Comparison of ENCODE assay signal across 8 cellular contexts in the genomic region with DNA sequence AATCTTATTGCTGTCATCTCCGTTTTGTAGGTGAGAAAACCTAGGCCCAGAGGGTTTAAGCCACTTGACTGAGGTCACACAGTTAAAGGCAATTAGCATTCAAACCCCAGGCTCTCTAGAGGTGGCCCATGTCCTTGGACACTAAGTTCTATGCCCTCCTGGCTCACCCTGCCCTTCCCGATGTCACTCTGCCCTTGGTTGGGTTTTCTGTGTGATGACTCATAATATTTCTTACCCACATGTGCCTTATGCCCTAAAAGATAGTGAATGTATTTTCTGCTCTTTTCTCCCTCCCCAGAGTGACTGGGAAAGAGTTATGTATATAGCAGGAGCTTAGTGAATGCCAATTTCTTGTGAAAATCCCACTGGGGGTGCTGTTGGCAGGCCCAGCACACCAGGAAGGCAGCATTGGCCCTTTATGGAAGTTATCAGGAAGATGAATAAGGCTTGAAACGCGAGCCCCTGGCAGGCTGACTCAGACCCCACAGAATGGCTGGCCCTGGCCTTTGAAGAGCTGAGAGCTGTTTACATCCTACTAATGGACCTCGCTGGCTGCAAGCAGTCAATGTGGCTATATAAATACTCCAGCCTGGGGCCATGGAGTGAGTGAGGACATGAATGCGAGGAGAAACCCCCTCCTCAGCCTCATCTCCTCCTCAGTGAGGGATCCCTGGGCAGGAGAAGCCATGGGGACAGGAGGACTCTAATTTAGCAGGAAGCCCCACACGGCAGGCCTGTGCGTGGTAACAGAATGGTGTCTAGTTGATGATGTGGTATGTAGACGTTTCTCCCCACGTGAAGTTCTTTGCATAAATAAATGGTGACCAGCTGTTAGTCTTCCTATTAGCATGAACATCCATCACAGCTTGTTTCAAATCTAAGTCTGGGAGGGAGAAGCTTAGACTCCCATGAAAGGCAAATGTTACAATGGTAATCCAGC.
DNase-seq lines count a peak whose midpoint lies in the region; ATAC-seq and TF ChIP-seq lines count a peak whose summit lies in the region.

No MANE protein-coding gene starts in this region.

- H3K27ac ChIP-seq in uterus, result peak overlapping the region; percentile 49 to 71

- H3K4me3 ChIP-seq in uterus, result no peak overlapping the region

- CTCF ChIA-PET in activated CD8-positive, alpha-beta memory T cell treated with anti-CD3 and anti-CD28 coated beads, Interleukin-2, amount 10 ng/mL, durations not matched to agents 7 days and 5 days (lab: Charles Lee), result no interaction called here
- CTCF ChIA-PET in activated CD4-positive, alpha-beta T cell treated with anti-CD3 and anti-CD28 coated beads for 36 hours (lab: Charles Lee), result no interaction called here

- ATAC-seq in activated CD8-positive, alpha-beta memory T cell treated with anti-CD3 and anti-CD28 coated beads, Interleukin-2, amount 10 ng/mL, durations not matched to agents 7 days and 5 days, result no peak
- ATAC-seq in GM18505 (IDR thresholded peaks at IDR 0.05; ENCODE audit: unreplicated experiment), result no peak
- no peak for ATAC-seq in activated CD4-positive, alpha-beta T cell treated with anti-CD3 and anti-CD28 coated beads for 36 hours

- peaks cover 0 to 6% of the 10 kb centered on the region in 2 donors for H3K4me1 ChIP-seq in uterus

- no peak for TF ChIP-seq POLR2A in uterus (IDR thresholded peaks at IDR 0.05)
- TF ChIP-seq POLR2A in GM18505 (IDR thresholded peaks at IDR 0.05; ENCODE audit: borderline replicate concordance, extremely low read depth, insufficient read depth, insufficient read length), result no peak

- no peaks in the 10 kb centered on the region for H3K36me3 Mint-ChIP-seq in activated CD8-positive, alpha-beta memory T cell treated with anti-CD3 and anti-CD28 coated beads, Interleukin-2, amount 10 ng/mL, durations not matched to agents 7 days and 5 days
- no peaks in the 10 kb centered on the region for H3K36me3 Mint-ChIP-seq in activated CD4-positive, alpha-beta T cell treated with anti-CD3 and anti-CD28 coated beads for 36 hours (ENCODE audit: low read depth)

- POLR2A ChIA-PET in activated CD4-positive, alpha-beta T cell treated with anti-CD3 and anti-CD28 coated beads for 36 hours (lab: Charles Lee), result no interaction called here

- no peak for TF ChIP-seq CTCF in uterus (IDR thresholded peaks at IDR 0.05)

- H3K4me3 Mint-ChIP-seq in activated CD8-positive, alpha-beta memory T cell treated with anti-CD3 and anti-CD28 coated beads, Interleukin-2, amount 10 ng/mL, durations not matched to agents 7 days and 5 days, result no peak overlapping the region
- no peak overlapping the region for H3K4me3 Mint-ChIP-seq in activated CD4-positive, alpha-beta T cell treated with anti-CD3 and anti-CD28 coated beads for 36 hours

- no peaks in the 10 kb centered on the region for H3K27me3 ChIP-seq in uterus

- intact Hi-C loops in uterus (cut with DNase I; ENCODE audit: low total_unique reads), result no loop called here
- intact Hi-C loops in activated CD4-positive, alpha-beta T cell treated with anti-CD3 and anti-CD28 coated beads for 36 hours (cut with DNase I, micrococcal nuclease), result no loop called here

- no peaks in the 10 kb centered on the region for H3K9me3 Mint-ChIP-seq in activated CD8-positive, alpha-beta memory T cell treated with anti-CD3 and anti-CD28 coated beads, Interleukin-2, amount 10 ng/mL, durations not matched to agents 7 days and 5 days (ENCODE audit: low read depth)
- H3K9me3 Mint-ChIP-seq in activated CD4-positive, alpha-beta T cell treated with anti-CD3 and anti-CD28 coated beads for 36 hours (ENCODE audit: low read depth), result no peaks in the 10 kb centered on the region

- H3K4me1 Mint-ChIP-seq in activated CD8-positive, alpha-beta memory T cell treated with anti-CD3 and anti-CD28 coated beads, Interleukin-2, amount 10 ng/mL, durations not matched to agents 7 days and 5 days, result no peaks in the 10 kb centered on the region
- no peaks in the 10 kb centered on the region for H3K4me1 Mint-ChIP-seq in activated CD4-positive, alpha-beta T cell treated with anti-CD3 and anti-CD28 coated beads for 36 hours

- H3K27me3 Mint-ChIP-seq in activated CD8-positive, alpha-beta memory T cell treated with anti-CD3 and anti-CD28 coated beads, Interleukin-2, amount 10 ng/mL, durations not matched to agents 7 days and 5 days, result peaks cover 22% of the 10 kb centered on the region
- H3K27me3 Mint-ChIP-seq in activated CD4-positive, alpha-beta T cell treated with anti-CD3 and anti-CD28 coated beads for 36 hours, result peaks cover 3% of the 10 kb centered on the region

- no peaks in the 10 kb centered on the region for H3K36me3 ChIP-seq in uterus

- H3K27ac Mint-ChIP-seq in activated CD8-positive, alpha-beta memory T cell treated with anti-CD3 and anti-CD28 coated beads, Interleukin-2, amount 10 ng/mL, durations not matched to agents 7 days and 5 days, result no peak overlapping the region
- no peak overlapping the region for H3K27ac Mint-ChIP-seq in activated CD4-positive, alpha-beta T cell treated with anti-CD3 and anti-CD28 coated beads for 36 hours

- no peaks in the 10 kb centered on the region for H3K9me3 ChIP-seq in uterus

- peak; percentile 44 for DNase-seq in activated effector memory CD4-positive, alpha-beta T cell treated with anti-CD3 and anti-CD28 coated beads, Interleukin-2, amount 50 U/mL, for 16 hours
- DNase-seq in activated effector memory CD4-positive, alpha-beta T cell treated with Interleukin-2 at 50 U/mL for 16 hours, result no peak
- DNase-seq in activated CD8-positive, alpha-beta memory T cell treated with anti-CD3 and anti-CD28 coated beads, Interleukin-2, amount 10 ng/mL, durations not matched to agents 7 days and 5 days, result peak; percentile 36
- DNase-seq in iris pigment epithelial cell (ENCODE audit: low read depth), result peak; percentile 96
- peak; percentile 57 to 58 for DNase-seq in uterus
- no peak for DNase-seq in nucleus accumbens (lab: John Stamatoyannopoulos, UW)
- no peak for DNase-seq in activated CD4-positive, alpha-beta T cell treated with anti-CD3 and anti-CD28 coated beads for 36 hours

Comparison
In these comparisons a context has a peak if more than half of its experiments do, and no peak if none do; other contexts are left out.
1. DNase-seq: peak in activated effector memory CD4-positive, alpha-beta T cell treated with anti-CD3 and anti-CD28 coated beads, Interleukin-2, amount 50 U/mL, for 16 hours (single experiment), activated CD8-positive, alpha-beta memory T cell treated with anti-CD3 and anti-CD28 coated beads, Interleukin-2, amount 10 ng/mL, durations not matched to agents 7 days and 5 days (single experiment), iris pigment epithelial cell (single experiment) and uterus (2 of 2); none in activated effector memory CD4-positive, alpha-beta T cell treated with Interleukin-2 at 50 U/mL for 16 hours (single experiment), nucleus accumbens (0 of 56) and activated CD4-positive, alpha-beta T cell treated with anti-CD3 and anti-CD28 coated beads for 36 hours (single experiment).